1 cellular context compared by ENCODE assay signal in genomic region chr4:81421346-81422218, GRCh38.
TF ChIP-seq lines count a peak whose summit lies in the region.

No MANE protein-coding gene starts in this region.

TF ChIP-seq in K562, 482 proteins besides CTCF, POLR2A, EP300 and RAD21 (continued from another document and continues in another):
- TF ChIP-seq ARID3B (CRISPR knock-in tag; IDR thresholded peaks at IDR 0.05; ENCODE audit: borderline replicate concordance) (no peak), L3MBTL2 (IDR thresholded peaks at IDR 0.05) (peak; percentile 71), GABPA (tag; conservative IDR thresholded peaks at IDR 0.05; ENCODE audit: low read depth) (no peak), KDM4B (IDR thresholded peaks at IDR 0.05; ENCODE audit: borderline replicate concordance in 2 of 2, low read depth in 1 of 2) (no peak), ZNF444 (CRISPR knock-in tag; IDR thresholded peaks at IDR 0.05) (no peak), ZHX1 (conservative IDR thresholded peaks at IDR 0.05; ENCODE audit: low read length) (no peak), HLTF (IDR thresholded peaks at IDR 0.05) (no peak), ZNF12 (CRISPR knock-in tag; IDR thresholded peaks at IDR 0.05) (peak; percentile 77; the same call in 1 of the 2 replicates), BRCA1 (IDR thresholded peaks at IDR 0.05) (no peak), BRCA1 (CRISPR knock-in tag; IDR thresholded peaks at IDR 0.05) (no peak), TBL1XR1 (IDR thresholded peaks at IDR 0.05; ENCODE audit: low read length in 2 of 2) (no peak; a peak in 1 of 4 replicates), CAMTA2 (CRISPR knock-in tag; conservative IDR thresholded peaks at IDR 0.05) (no peak), PTBP1 (IDR thresholded peaks at IDR 0.05; ENCODE audit: low read depth, low read length) (no peak), GATA2 (CRISPR knock-in tag; IDR thresholded peaks at IDR 0.05) (peak; percentile 87), ZNF232 (CRISPR knock-in tag; IDR thresholded peaks at IDR 0.05) (no peak), TAF15 (IDR thresholded peaks at IDR 0.05; ENCODE audit: low read depth, low read length) (no peak), MAZ (CRISPR knock-in tag; conservative IDR thresholded peaks at IDR 0.05 in 1 of 2, IDR thresholded peaks at IDR 0.05 in 1 of 2) (no peak), ELF2 (CRISPR knock-in tag; IDR thresholded peaks at IDR 0.05) (no peak), FOXP1 (CRISPR knock-in tag; IDR thresholded peaks at IDR 0.05) (peak; percentile 79; the same call in 1 of the 2 replicates), HNRNPK (IDR thresholded peaks at IDR 0.05; ENCODE audit: low read depth, low read length, poor library complexity, severe bottlenecking) (no peak), ZNF263 (CRISPR knock-in tag; IDR thresholded peaks at IDR 0.05; ENCODE audit: borderline replicate concordance) (no peak), NFYB (IDR thresholded peaks at IDR 0.05; ENCODE audit: extremely low read depth, insufficient read length) (no peak), ZNF253 (CRISPR knock-in tag; conservative IDR thresholded peaks at IDR 0.05) (no peak), ZNF785 (CRISPR knock-in tag; IDR thresholded peaks at IDR 0.05) (no peak), NELFE (IDR thresholded peaks at IDR 0.05; ENCODE audit: insufficient read depth, insufficient read length) (no peak), NR4A1 (CRISPR knock-in tag; IDR thresholded peaks at IDR 0.05) (no peak), NR4A1 (tag; IDR thresholded peaks at IDR 0.05) (no peak), ZFX (CRISPR knock-in tag; IDR thresholded peaks at IDR 0.05) (peak; percentile 81), MGA (IDR thresholded peaks at IDR 0.05) (no peak; the same call in none of the 2 replicates), YY1 (IDR thresholded peaks at IDR 0.05; ENCODE audit: borderline replicate concordance in 1 of 3, control insufficient read depth in 1 of 3, extremely low read depth in 1 of 3, insufficient read depth in 3 of 3, insufficient read length in 1 of 3, insufficient replicate concordance in 2 of 3, low read depth in 1 of 3, low read length in 2 of 3) (peak in 1 of 3 experiments; percentile 41), ZNF655 (CRISPR knock-in tag; IDR thresholded peaks at IDR 0.05) (no peak), ZFP36 (IDR thresholded peaks at IDR 0.05; ENCODE audit: low read depth, low read length, partially characterized antibody) (peak; percentile 11), U2AF1 (optimal IDR thresholded peaks at IDR 0.05; ENCODE audit: low read depth, low read length) (no peak), CHAMP1 (IDR thresholded peaks at IDR 0.05) (no peak), PYGO2 (tag; IDR thresholded peaks at IDR 0.05) (no peak), ZNF24 (IDR thresholded peaks at IDR 0.05) (peak; percentile 64; the same call in 1 of the 2 replicates), ZBTB11 (CRISPR knock-in tag; IDR thresholded peaks at IDR 0.05) (no peak), SMARCA5 (IDR thresholded peaks at IDR 0.05) (no peak), FOXA1 (IDR thresholded peaks at IDR 0.05; ENCODE audit: borderline replicate concordance) (peak; percentile 76), SMARCE1 (IDR thresholded peaks at IDR 0.05) (peak; percentile 99), ZZZ3 (IDR thresholded peaks at IDR 0.05) (no peak)
